14 cellular contexts compared by ENCODE assay signal in the genomic region with DNA sequence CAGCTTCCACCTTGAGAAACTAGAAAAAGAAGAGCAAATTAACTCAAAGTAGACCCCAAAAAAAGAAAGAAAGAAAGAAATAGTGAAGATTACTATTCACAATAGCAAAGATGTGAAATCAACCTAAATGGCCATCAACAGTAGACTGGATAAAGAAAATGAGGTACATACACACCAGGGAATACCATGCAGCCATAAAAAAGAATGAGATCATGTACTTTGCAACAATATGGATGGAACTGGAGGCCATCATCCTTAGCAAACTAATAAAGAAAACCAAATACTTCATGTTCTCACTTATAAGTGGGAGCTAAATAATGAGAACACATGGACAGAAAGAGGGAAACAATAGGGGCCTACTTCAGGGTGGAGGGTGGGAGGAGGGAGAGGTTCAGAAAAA. TPM values are rescaled to one million over a fixed set of nuclear protein-coding genes. Genes with fewer than 3 reads are reported as not detected.
DNase-seq lines count a peak whose midpoint lies in the region; ATAC-seq lines count a peak whose summit lies in the region.
"Had no signal": no experiment of that assay in that cellular context is flagged by ENCODE, and none has a peak within 500 bp of the region (broad histone marks: within the 10 kb centered on the region; RNA-seq: fewer than 3 reads in every experiment).

No MANE protein-coding gene starts in this region.

- H3K4me1 ChIP-seq in CD4-positive, alpha-beta memory T cell (ENCODE audit: insufficient read depth, low read length), result peaks cover 10% of the 10 kb centered on the region

- peaks cover 43% of the 10 kb centered on the region for H3K4me1 Mint-ChIP-seq in activated naive CD4-positive, alpha-beta T cell treated with anti-CD3 and anti-CD28 coated beads, Interleukin-2, amount 50 U/mL, for 24 hours
- peaks cover 8 to 32% (median 17%) of the 10 kb centered on the region in 4 donors for H3K4me1 Mint-ChIP-seq in CD4-positive, alpha-beta memory T cell
- H3K4me1 Mint-ChIP-seq in activated T-helper 2 cell treated with anti-CD3 and anti-CD28 coated beads, Interferon-gamma antibody, Interleukin-2, Interleukin-4, amounts not matched to agents 10 μg/mL and 5 μg/mL and 100 μg/mL, durations not matched to agents 14 hours and 24 hours and 36 hours (ENCODE audit: low read depth), result peaks cover 2% of the 10 kb centered on the region
- peaks cover 18% of the 10 kb centered on the region for H3K4me1 Mint-ChIP-seq in stimulated activated effector memory CD8-positive, alpha-beta T cell treated with anti-CD3 and anti-CD28 coated beads, Interleukin-12 subunit alpha, Interleukin-12 subunit beta, amount 100 ng/mL, for 72 hours

- ATAC-seq in stimulated activated effector memory CD8-positive, alpha-beta T cell treated with anti-CD3 and anti-CD28 coated beads, Interleukin-12 subunit alpha, Interleukin-12 subunit beta, amount 100 ng/mL, for 72 hours, result no peak
- ATAC-seq in HG02798 (IDR thresholded peaks at IDR 0.05; ENCODE audit: poor library complexity, unreplicated experiment), result no peak
- ATAC-seq: HCT116 had no signal

- H3K9me3 Mint-ChIP-seq in activated naive CD4-positive, alpha-beta T cell treated with anti-CD3 and anti-CD28 coated beads, Interleukin-2, amount 50 U/mL, for 24 hours, result no peaks in the 10 kb centered on the region
- no peaks in the 10 kb centered on the region for H3K9me3 Mint-ChIP-seq in CD4-positive, alpha-beta memory T cell
- H3K9me3 Mint-ChIP-seq in activated T-helper 2 cell treated with anti-CD3 and anti-CD28 coated beads, Interferon-gamma antibody, Interleukin-2, Interleukin-4, amounts not matched to agents 10 μg/mL and 5 μg/mL and 100 μg/mL, durations not matched to agents 14 hours and 24 hours and 36 hours, result no peaks in the 10 kb centered on the region
- no peaks in the 10 kb centered on the region for H3K9me3 Mint-ChIP-seq in stimulated activated effector memory CD8-positive, alpha-beta T cell treated with anti-CD3 and anti-CD28 coated beads, Interleukin-12 subunit alpha, Interleukin-12 subunit beta, amount 100 ng/mL, for 72 hours

- no peak overlapping the region for H3K4me3 Mint-ChIP-seq in activated naive CD4-positive, alpha-beta T cell treated with anti-CD3 and anti-CD28 coated beads, Interleukin-2, amount 50 U/mL, for 24 hours
- no peak overlapping the region for H3K4me3 Mint-ChIP-seq in CD4-positive, alpha-beta memory T cell
- no peak overlapping the region for H3K4me3 Mint-ChIP-seq in activated T-helper 2 cell treated with anti-CD3 and anti-CD28 coated beads, Interferon-gamma antibody, Interleukin-2, Interleukin-4, amounts not matched to agents 10 μg/mL and 5 μg/mL and 100 μg/mL, durations not matched to agents 14 hours and 24 hours and 36 hours (ENCODE audit: low read depth)
- no peak overlapping the region for H3K4me3 Mint-ChIP-seq in stimulated activated effector memory CD8-positive, alpha-beta T cell treated with anti-CD3 and anti-CD28 coated beads, Interleukin-12 subunit alpha, Interleukin-12 subunit beta, amount 100 ng/mL, for 72 hours

- no peaks in the 10 kb centered on the region for H3K36me3 ChIP-seq in CD4-positive, alpha-beta memory T cell (ENCODE audit: insufficient read depth, low read length)
- H3K36me3 ChIP-seq: BLaER1 treated with 17β-estradiol and CSF1 and Interleukin-3, amounts not matched to agents 10 nM and 100 nM had no signal

- H3K9me3 ChIP-seq in CD4-positive, alpha-beta memory T cell (ENCODE audit: control insufficient read depth in 1 of 2, low read length in 2 of 2), result no peaks in the 10 kb centered on the region

- peak overlapping the region; percentile 95 for H3K27ac Mint-ChIP-seq in activated naive CD4-positive, alpha-beta T cell treated with anti-CD3 and anti-CD28 coated beads, Interleukin-2, amount 50 U/mL, for 24 hours
- peak overlapping the region in 4 of 7 donors; percentile 1 to 75 (median 58) for H3K27ac Mint-ChIP-seq in CD4-positive, alpha-beta memory T cell
- peak overlapping the region; percentile 29 for H3K27ac Mint-ChIP-seq in activated T-helper 2 cell treated with anti-CD3 and anti-CD28 coated beads, Interferon-gamma antibody, Interleukin-2, Interleukin-4, amounts not matched to agents 10 μg/mL and 5 μg/mL and 100 μg/mL, durations not matched to agents 14 hours and 24 hours and 36 hours
- peak overlapping the region; percentile 1 for H3K27ac Mint-ChIP-seq in stimulated activated effector memory CD8-positive, alpha-beta T cell treated with anti-CD3 and anti-CD28 coated beads, Interleukin-12 subunit alpha, Interleukin-12 subunit beta, amount 100 ng/mL, for 72 hours

- no peaks in the 10 kb centered on the region for H3K27me3 Mint-ChIP-seq in activated naive CD4-positive, alpha-beta T cell treated with anti-CD3 and anti-CD28 coated beads, Interleukin-2, amount 50 U/mL, for 24 hours
- H3K27me3 Mint-ChIP-seq in CD4-positive, alpha-beta memory T cell, result no peaks in the 10 kb centered on the region
- no peaks in the 10 kb centered on the region for H3K27me3 Mint-ChIP-seq in activated T-helper 2 cell treated with anti-CD3 and anti-CD28 coated beads, Interferon-gamma antibody, Interleukin-2, Interleukin-4, amounts not matched to agents 10 μg/mL and 5 μg/mL and 100 μg/mL, durations not matched to agents 14 hours and 24 hours and 36 hours (ENCODE audit: low read depth)

- H3K4me3 ChIP-seq in CD4-positive, alpha-beta memory T cell (ENCODE audit: low read length in 2 of 2), result no peak overlapping the region
- H3K4me3 ChIP-seq: BLaER1 treated with 17β-estradiol and CSF1 and Interleukin-3, amounts not matched to agents 10 nM and 100 nM; GM23248 had no signal

- POLR2A ChIA-PET in CD4-positive, alpha-beta memory T cell (lab: Charles Lee; ENCODE audit: partially characterized antibody), result interaction anchor here (1.0 to 1.8 kb wide), 2 partner anchors 13 to 31 kb away, joined by 6 read pairs; a partner anchor contains a TSS

- H3K27me3 ChIP-seq in CD4-positive, alpha-beta memory T cell (ENCODE audit: insufficient read depth, low read length), result no peaks in the 10 kb centered on the region
- H3K27me3 ChIP-seq: BLaER1 treated with 17β-estradiol and CSF1 and Interleukin-3, amounts not matched to agents 10 nM and 100 nM had no signal

- no peak overlapping the region for H3K27ac ChIP-seq in CD4-positive, alpha-beta memory T cell (ENCODE audit: low read depth, low read length)
- H3K27ac ChIP-seq: BLaER1 treated with 17β-estradiol and CSF1 and Interleukin-3, amounts not matched to agents 10 nM and 100 nM; GM23248 had no signal

- peaks cover 11% of the 10 kb centered on the region for H3K36me3 Mint-ChIP-seq in activated naive CD4-positive, alpha-beta T cell treated with anti-CD3 and anti-CD28 coated beads, Interleukin-2, amount 50 U/mL, for 24 hours
- peaks cover 9 to 25% of the 10 kb centered on the region in 2 donors for H3K36me3 Mint-ChIP-seq in CD4-positive, alpha-beta memory T cell
- peaks cover 14% of the 10 kb centered on the region for H3K36me3 Mint-ChIP-seq in activated T-helper 2 cell treated with anti-CD3 and anti-CD28 coated beads, Interferon-gamma antibody, Interleukin-2, Interleukin-4, amounts not matched to agents 10 μg/mL and 5 μg/mL and 100 μg/mL, durations not matched to agents 14 hours and 24 hours and 36 hours (ENCODE audit: low read depth)
- H3K36me3 Mint-ChIP-seq in stimulated activated effector memory CD8-positive, alpha-beta T cell treated with anti-CD3 and anti-CD28 coated beads, Interleukin-12 subunit alpha, Interleukin-12 subunit beta, amount 100 ng/mL, for 72 hours, result peaks cover 39% of the 10 kb centered on the region

- intact Hi-C loops in CD4-positive, alpha-beta memory T cell (cut with micrococcal nuclease), result no loop called here
- intact Hi-C loops in activated T-helper 2 cell treated with anti-CD3 and anti-CD28 coated beads, Interferon-gamma antibody, Interleukin-2, Interleukin-4, amounts not matched to agents 10 μg/mL and 5 μg/mL and 100 μg/mL, durations not matched to agents 14 hours and 24 hours and 36 hours (cut with micrococcal nuclease), result no loop called here

- CTCF ChIA-PET in CD4-positive, alpha-beta memory T cell (lab: Charles Lee; ENCODE audit: partially characterized antibody), result interaction anchor here (0.9 kb wide), 1 partner anchor 11 kb away, joined by 3 read pairs; no protein-coding TSS in a partner anchor

- DNase-seq in activated naive CD4-positive, alpha-beta T cell treated with Interleukin-2 at 50 U/mL for 16 hours, result no peak
- no peak for DNase-seq in CD4-positive, alpha-beta memory T cell
- DNase-seq in activated T-helper 2 cell treated with anti-CD3 and anti-CD28 coated beads, Interferon-gamma antibody, Interleukin-2, Interleukin-4, amounts not matched to agents 10 μg/mL and 5 μg/mL and 100 μg/mL, durations not matched to agents 14 hours and 24 hours and 36 hours (ENCODE audit: low spot score), result no peak
- no peak for DNase-seq in stimulated activated effector memory CD8-positive, alpha-beta T cell treated with anti-CD3 and anti-CD28 coated beads, Interleukin-12 subunit alpha, Interleukin-12 subunit beta, amount 100 ng/mL, for 72 hours (ENCODE audit: low spot score in 2 of 2)
- no peak for DNase-seq in NAMALWA (ENCODE audit: low spot score)
- DNase-seq: ACHN, DMS 273 treated with DMSO at 0.1 percent for 48 hours, GM23248 had no signal

RNA-seq across cellular contexts. Expression of a gene that starts 13.8 kb away (rescaled TPM):
- 100 to 1,000 TPM; 338 to 343 TPM for total RNA-seq in CD4-positive, alpha-beta memory T cell
- 1,000 to 10,000 TPM in 1 of 2 donors, 100 to 1,000 TPM in 1; 993 to 1,046 TPM for polyA plus RNA-seq in CD4-positive, alpha-beta memory T cell
- total RNA-seq in activated T-helper 2 cell treated with anti-CD3 and anti-CD28 coated beads, Interferon-gamma antibody, Interleukin-2, Interleukin-4, amounts not matched to agents 10 μg/mL and 5 μg/mL and 100 μg/mL, durations not matched to agents 14 hours and 24 hours and 36 hours, result 386 and 400 TPM in 2 replicates
- total RNA-seq: A172, GM23248 had no signal
- polyA plus RNA-seq: GM23248 had no signal

RNA-seq across cellular contexts. Expression of a gene that starts 15.4 kb away (rescaled TPM):
- total RNA-seq in CD4-positive, alpha-beta memory T cell, result 100 to 1,000 TPM; 191 to 205 TPM
- polyA plus RNA-seq in CD4-positive, alpha-beta memory T cell, result 100 to 1,000 TPM; 131 to 417 TPM
- total RNA-seq in activated T-helper 2 cell treated with anti-CD3 and anti-CD28 coated beads, Interferon-gamma antibody, Interleukin-2, Interleukin-4, amounts not matched to agents 10 μg/mL and 5 μg/mL and 100 μg/mL, durations not matched to agents 14 hours and 24 hours and 36 hours, result 134 and 139 TPM in 2 replicates
- total RNA-seq: A172, Daoy, GM23248 had no signal
- polyA plus RNA-seq: GM23248 had no signal

RNA-seq across cellular contexts. Expression of a gene that starts 24.2 kb away (rescaled TPM):
- total RNA-seq in CD4-positive, alpha-beta memory T cell, result 100 to 1,000 TPM; 581 to 618 TPM
- 100 to 1,000 TPM; 627 to 999 TPM for polyA plus RNA-seq in CD4-positive, alpha-beta memory T cell
- 518 and 529 TPM in 2 replicates for total RNA-seq in activated T-helper 2 cell treated with anti-CD3 and anti-CD28 coated beads, Interferon-gamma antibody, Interleukin-2, Interleukin-4, amounts not matched to agents 10 μg/mL and 5 μg/mL and 100 μg/mL, durations not matched to agents 14 hours and 24 hours and 36 hours
- total RNA-seq: A172, Daoy, GM23248 had no signal
- polyA plus RNA-seq: GM23248 had no signal

RNA-seq across cellular contexts. Expression of a gene that starts 30.7 kb away (rescaled TPM):
- 10 to 100 TPM; 50.3 to 52.2 TPM for total RNA-seq in CD4-positive, alpha-beta memory T cell
- polyA plus RNA-seq in CD4-positive, alpha-beta memory T cell, result 10 to 100 TPM; 16.9 to 25.5 TPM
- 41.2 and 44.1 TPM in 2 replicates for total RNA-seq in activated T-helper 2 cell treated with anti-CD3 and anti-CD28 coated beads, Interferon-gamma antibody, Interleukin-2, Interleukin-4, amounts not matched to agents 10 μg/mL and 5 μg/mL and 100 μg/mL, durations not matched to agents 14 hours and 24 hours and 36 hours

Comparison
In these comparisons a context has a peak if more than half of its experiments do, and no peak if none do; other contexts are left out.
1. H3K27ac Mint-ChIP-seq: peak in every context shown above with its lines; median percentile 95 in activated naive CD4-positive, alpha-beta T cell treated with anti-CD3 and anti-CD28 coated beads, Interleukin-2, amount 50 U/mL, for 24 hours; 58 in CD4-positive, alpha-beta memory T cell; 29 in activated T-helper 2 cell treated with anti-CD3 and anti-CD28 coated beads, Interferon-gamma antibody, Interleukin-2, Interleukin-4, amounts not matched to agents 10 μg/mL and 5 μg/mL and 100 μg/mL, durations not matched to agents 14 hours and 24 hours and 36 hours; 1 in stimulated activated effector memory CD8-positive, alpha-beta T cell treated with anti-CD3 and anti-CD28 coated beads, Interleukin-12 subunit alpha, Interleukin-12 subunit beta, amount 100 ng/mL, for 72 hours.